Comparison of ENCODE assay signal across 30 cellular contexts in genomic region chr1:23517581-23517980, GRCh38.
"Had no signal": no experiment of that assay in that cellular context is flagged by ENCODE, and none has a peak within 500 bp of the region (broad histone marks: within the 10 kb centered on the region; RNA-seq: fewer than 3 reads in every experiment).

No MANE protein-coding gene starts in this region.

- H3K9ac ChIP-seq: neural progenitor cell, parathyroid adenoma had no signal

- H3K36me3 Mint-ChIP-seq: natural killer cell had no signal

- H2AFZ ChIP-seq: neural progenitor cell, parathyroid adenoma had no signal

- H3K27me3 Mint-ChIP-seq: progenitor cell of endocrine pancreas; stimulated activated memory B cell treated with anti-CD40 and anti-IgM and Interleukin-4, amounts not matched to agents 10 μg/mL and 1 μg/mL and 100 μg/mL, for 72 hours; stimulated activated naive CD8-positive, alpha-beta T cell treated with anti-CD3 and anti-CD28 coated beads, Interleukin-15, amount 100 ng/mL, for 72 hours; type B pancreatic cell had no signal

- H3K4me3 Mint-ChIP-seq: natural killer cell; nephron; neural progenitor cell; stimulated activated memory B cell treated with anti-CD40 and anti-IgM and Interleukin-4, amounts not matched to agents 10 μg/mL and 1 μg/mL and 100 μg/mL, for 72 hours; stimulated activated naive CD8-positive, alpha-beta T cell treated with anti-CD3 and anti-CD28 coated beads, Interleukin-15, amount 100 ng/mL, for 72 hours; type B pancreatic cell had no signal

- H3K27ac ChIP-seq: neural progenitor cell, ovary, parathyroid adenoma, psoas muscle, right lobe of liver, sigmoid colon, suprapubic skin, testis, tibial artery, transverse colon, upper lobe of right lung, uterus had no signal

- FAIRE-seq: small intestine had no signal

- H3K4me1 Mint-ChIP-seq: nephron, neural progenitor cell had no signal

- H3K27ac Mint-ChIP-seq: natural killer cell; nephron; neural progenitor cell; progenitor cell of endocrine pancreas; stimulated activated memory B cell treated with anti-CD40 and anti-IgM and Interleukin-4, amounts not matched to agents 10 μg/mL and 1 μg/mL and 100 μg/mL, for 72 hours; stimulated activated naive CD8-positive, alpha-beta T cell treated with anti-CD3 and anti-CD28 coated beads, Interleukin-15, amount 100 ng/mL, for 72 hours; type B pancreatic cell had no signal

- H3K79me2 ChIP-seq: parathyroid adenoma had no signal

- H3K4me1 ChIP-seq: neural progenitor cell, parathyroid adenoma, psoas muscle, right lobe of liver, sigmoid colon, suprapubic skin, testis, tibial artery, transverse colon, upper lobe of right lung, uterus had no signal

- H3K36me3 ChIP-seq: neural progenitor cell, ovary, right lobe of liver, sigmoid colon, tibial artery, transverse colon, upper lobe of right lung, uterus had no signal

- ATAC-seq: natural killer cell; psoas muscle; right cardiac atrium; right lobe of liver; stimulated activated memory B cell treated with anti-CD40 and anti-IgM and Interleukin-4, amounts not matched to agents 10 μg/mL and 1 μg/mL and 100 μg/mL, for 72 hours; stimulated activated naive CD8-positive, alpha-beta T cell treated with anti-CD3 and anti-CD28 coated beads, Interleukin-15, amount 100 ng/mL, for 72 hours; stimulated activated naive CD8-positive, alpha-beta T cell treated with anti-CD3 and anti-CD28 coated beads, Interleukin-15, Interleukin-2, amounts not matched to agents 100 U/mL and 50 U/mL, for 24 hours; upper lobe of right lung had no signal

- H3K9me3 Mint-ChIP-seq: natural killer cell; nephron; neural progenitor cell; stimulated activated memory B cell treated with anti-CD40 and anti-IgM and Interleukin-4, amounts not matched to agents 10 μg/mL and 1 μg/mL and 100 μg/mL, for 72 hours; stimulated activated naive CD8-positive, alpha-beta T cell treated with anti-CD3 and anti-CD28 coated beads, Interleukin-15, amount 100 ng/mL, for 72 hours; type B pancreatic cell had no signal

- H3K27me3 ChIP-seq: neural progenitor cell, ovary, right lobe of liver, sigmoid colon, suprapubic skin, testis, tibial artery, transverse colon, upper lobe of right lung, uterus had no signal

- H3K9me3 ChIP-seq: ovary, psoas muscle, right lobe of liver, sigmoid colon, suprapubic skin, testis, tibial artery, transverse colon, upper lobe of right lung, uterus had no signal

- DNase-seq: natural killer cell; occipital lobe; ovary; posterior cingulate gyrus; psoas muscle; right cardiac atrium; sigmoid colon; small intestine; stimulated activated CD4-positive, alpha-beta T cell treated with anti-CD3 and anti-CD28 coated beads, Interleukin-15, amount 100 ng/mL, for 24 hours; stimulated activated CD4-positive, alpha-beta T cell treated with anti-CD3 and anti-CD28 coated beads, Interleukin-2, amount 100 ng/mL, for 24 hours; stimulated activated CD4-positive, alpha-beta T cell treated with anti-CD3 and anti-CD28 coated beads, Interleukin-4, amount 100 ng/mL, for 1 hour; stimulated activated CD4-positive, alpha-beta T cell treated with anti-CD3 and anti-CD28 coated beads, Interleukin-4, amount 100 ng/mL, for 4 hours; stimulated activated CD8-positive, alpha-beta memory T cell treated with anti-CD3 and anti-CD28 coated beads, Interleukin-4, amount 100 ng/mL, for 48 hours; stimulated activated naive CD4-positive, alpha-beta T cell; stimulated activated naive CD8-positive, alpha-beta T cell treated with anti-CD3 and anti-CD28 coated beads, Interleukin-15, amount 100 ng/mL, for 72 hours; stimulated activated naive CD8-positive, alpha-beta T cell treated with anti-CD3 and anti-CD28 coated beads, Interleukin-15, Interleukin-2, amounts not matched to agents 100 U/mL and 50 U/mL, for 24 hours; substantia nigra; testis; tibial artery; transverse colon; upper lobe of right lung; uterus had no signal

- H3K4me3 ChIP-seq: neural progenitor cell, ovary, psoas muscle, right lobe of liver, sigmoid colon, suprapubic skin, testis, tibial artery, transverse colon, upper lobe of right lung, uterus had no signal

- H3K4me2 ChIP-seq: neural progenitor cell had no signal
